ENCODE assay signal across 19 cellular contexts in genomic region chr4:100649478-100649877, GRCh38.
A peak's percentile ranks its signal among the peaks of the same experiment; 100 is the strongest.
DNase-seq lines count a peak whose midpoint lies in the region; ATAC-seq, FAIRE-seq and TF ChIP-seq lines count a peak whose summit lies in the region.
"Had no signal": no experiment of that assay in that cellular context is flagged by ENCODE, and none has a peak within 500 bp of the region (broad histone marks: within the 10 kb centered on the region; RNA-seq: fewer than 3 reads in every experiment).

No MANE protein-coding gene starts in this region.

- no peak overlapping the region for H3K4me3 Mint-ChIP-seq in astrocyte (ENCODE audit: unreplicated experiment)
- H3K4me3 Mint-ChIP-seq: CD8-positive, alpha-beta memory T cell; HFFc6 had no signal

- H3K9ac ChIP-seq in astrocyte (ENCODE audit: low read length) (no peak overlapping the region), mesenchymal stem cell (ENCODE audit: low read length) (peak overlapping the region; percentile 9)
- H3K9ac ChIP-seq: BLaER1 treated with 17β-estradiol and CSF1 and Interleukin-3, amounts not matched to agents 10 nM and 100 nM had no signal

- H4K8ac ChIP-seq in mesenchymal stem cell (ENCODE audit: low read length): no peak overlapping the region

- no peak overlapping the region for H2BK5ac ChIP-seq in mesenchymal stem cell (ENCODE audit: low read depth, low read length, poor library complexity, severe bottlenecking)

- POLR2A ChIA-PET in A673 (lab: Charles Lee; ENCODE audit: low non-redundant PET): no interaction called here

- no peak overlapping the region for H3K4me3 ChIP-seq in A673 (ENCODE audit: low read depth, low read length, poor library complexity, severe bottlenecking)
- no peak overlapping the region for H3K4me3 ChIP-seq in astrocyte (ENCODE audit: insufficient read depth, low read depth, low read length)
- H3K4me3 ChIP-seq in mesenchymal stem cell (ENCODE audit: insufficient read depth in 1 of 2, low read depth in 1 of 2, low read length in 2 of 2): no peak overlapping the region
- H3K4me3 ChIP-seq: BLaER1 treated with 17β-estradiol and CSF1 and Interleukin-3, amounts not matched to agents 10 nM and 100 nM had no signal

- no peak overlapping the region for H3K4ac ChIP-seq in mesenchymal stem cell (ENCODE audit: low read depth in 1 of 2, low read length in 2 of 2)

- H3K27ac ChIP-seq in A673 (ENCODE audit: low read depth, low read length, poor library complexity, severe bottlenecking) (peak overlapping the region; percentile 6), astrocyte (ENCODE audit: low read depth, low read length) (no peak overlapping the region), mesenchymal stem cell (ENCODE audit: low read length, poor library complexity, severe bottlenecking) (no peak overlapping the region)
- H3K27ac ChIP-seq: BLaER1 treated with 17β-estradiol and CSF1 and Interleukin-3, amounts not matched to agents 10 nM and 100 nM had no signal

- WGBS in mesenchymal stem cell: no CpG with 5 or more reads among the region's 2 CpGs

- FAIRE-seq in astrocyte (lab: Jason Lieb, UNC): no peak
- FAIRE-seq: GM12891, GM18507, HepG2 had no signal

- TF ChIP-seq CTCF in A673 (conservative IDR thresholded peaks at IDR 0.05; ENCODE audit: low read depth, low read length) (no peak), astrocyte (IDR thresholded peaks at IDR 0.05; ENCODE audit: insufficient read depth, low read depth, low read length) (no peak)

- no peaks in the 10 kb centered on the region for H3K9me3 Mint-ChIP-seq in astrocyte (ENCODE audit: unreplicated experiment)
- H3K9me3 Mint-ChIP-seq: CD8-positive, alpha-beta memory T cell; HFFc6 had no signal

- intact Hi-C loops in A673 (cut with micrococcal nuclease; ENCODE audit: unreplicated experiment): loop anchor here (2.0 to 5.0 kb wide), 2 partner anchors 139 to 227 kb away; no protein-coding TSS in a partner anchor

- H3K36me3 ChIP-seq in A673 (ENCODE audit: insufficient read depth, low read length, poor library complexity, severe bottlenecking): no peaks in the 10 kb centered on the region
- H3K36me3 ChIP-seq in astrocyte (ENCODE audit: insufficient read depth, low read length): no peaks in the 10 kb centered on the region
- no peaks in the 10 kb centered on the region for H3K36me3 ChIP-seq in mesenchymal stem cell (ENCODE audit: control insufficient read depth in 1 of 2, insufficient read depth in 2 of 2, low read depth in 1 of 2, low read length in 2 of 2)
- H3K36me3 ChIP-seq: BLaER1 treated with 17β-estradiol and CSF1 and Interleukin-3, amounts not matched to agents 10 nM and 100 nM had no signal

- H2BK120ac ChIP-seq in mesenchymal stem cell (ENCODE audit: low read depth, low read length): no peak overlapping the region

- H3K9me3 ChIP-seq in A673 (ENCODE audit: low read depth, low read length, poor library complexity, severe bottlenecking) (no peaks in the 10 kb centered on the region), astrocyte (ENCODE audit: insufficient read depth, low read depth, low read length) (no peaks in the 10 kb centered on the region), mesenchymal stem cell (ENCODE audit: control insufficient read depth, low read length) (no peaks in the 10 kb centered on the region)
- H3K9me3 ChIP-seq: BLaER1 treated with 17β-estradiol and CSF1 and Interleukin-3, amounts not matched to agents 10 nM and 100 nM had no signal

- H3K4me2 ChIP-seq in astrocyte (ENCODE audit: low read length) (peak overlapping the region; percentile 19), mesenchymal stem cell (ENCODE audit: low read length, poor library complexity, severe bottlenecking) (no peak overlapping the region)
- H3K4me2 ChIP-seq: BLaER1 treated with 17β-estradiol and CSF1 and Interleukin-3, amounts not matched to agents 10 nM and 100 nM had no signal

- no peaks in the 10 kb centered on the region for H4K20me1 ChIP-seq in astrocyte (ENCODE audit: insufficient read depth, low read length)
- H4K20me1 ChIP-seq: BLaER1 treated with 17β-estradiol and CSF1 and Interleukin-3, amounts not matched to agents 10 nM and 100 nM had no signal

- no peaks in the 10 kb centered on the region for H3K27me3 ChIP-seq in A673 (replicated peaks; ENCODE audit: insufficient read depth, low read depth, low read length, poor library complexity)
- H3K27me3 ChIP-seq in astrocyte (ENCODE audit: insufficient read depth, low read length): no peaks in the 10 kb centered on the region
- no peaks in the 10 kb centered on the region for H3K27me3 ChIP-seq in mesenchymal stem cell (ENCODE audit: control insufficient read depth in 1 of 2, insufficient read depth in 1 of 2, low read length in 2 of 2)
- H3K27me3 ChIP-seq: BLaER1 treated with 17β-estradiol and CSF1 and Interleukin-3, amounts not matched to agents 10 nM and 100 nM had no signal

- H3K23ac ChIP-seq in mesenchymal stem cell (ENCODE audit: low read length in 2 of 2): no peak overlapping the region

- H3K4me1 ChIP-seq in A673 (ENCODE audit: insufficient read depth, low read length, poor library complexity, severe bottlenecking) (peaks cover 34% of the 10 kb centered on the region), astrocyte (ENCODE audit: insufficient read depth, low read length) (no peaks in the 10 kb centered on the region), mesenchymal stem cell (ENCODE audit: control insufficient read depth, insufficient read depth, low read depth, low read length) (no peaks in the 10 kb centered on the region)

- CTCF ChIA-PET in A673 (lab: Charles Lee): no interaction called here

- no peaks in the 10 kb centered on the region for H3K27me3 Mint-ChIP-seq in astrocyte (ENCODE audit: low read depth, unreplicated experiment)

- H2BK15ac ChIP-seq in mesenchymal stem cell (ENCODE audit: low read depth, poor library complexity, severe bottlenecking): no peak overlapping the region

- H3K27ac Mint-ChIP-seq in astrocyte (ENCODE audit: unreplicated experiment): no peak overlapping the region
- H3K27ac Mint-ChIP-seq: CD8-positive, alpha-beta memory T cell; HFFc6 had no signal

- peaks cover 1% of the 10 kb centered on the region for H3K4me1 Mint-ChIP-seq in astrocyte (ENCODE audit: low read depth, unreplicated experiment)
- H3K4me1 Mint-ChIP-seq: CD8-positive, alpha-beta memory T cell had no signal

- no peaks in the 10 kb centered on the region for H3K79me2 ChIP-seq in astrocyte (ENCODE audit: insufficient read depth, low read length)

- no peak overlapping the region for H3K14ac ChIP-seq in mesenchymal stem cell (ENCODE audit: low read length in 2 of 2)

- no TSS peak for BruUV-seq in A673 (replicated peaks; lab: Mats Ljungman, UMichigan)

- H3K36me3 Mint-ChIP-seq in astrocyte (ENCODE audit: low read depth, unreplicated experiment): no peaks in the 10 kb centered on the region
- H3K36me3 Mint-ChIP-seq: CD8-positive, alpha-beta memory T cell had no signal

- no peak overlapping the region for H2AK5ac ChIP-seq in mesenchymal stem cell (ENCODE audit: low read length, severe bottlenecking)

- H3K79me1 ChIP-seq in mesenchymal stem cell (replicated peaks; ENCODE audit: low read length, poor library complexity, severe bottlenecking): no peaks in the 10 kb centered on the region

- H4K91ac ChIP-seq in mesenchymal stem cell (ENCODE audit: low read length): no peak overlapping the region

- H3K18ac ChIP-seq in mesenchymal stem cell (ENCODE audit: low read depth in 1 of 2, low read length in 2 of 2): no peak overlapping the region

- H2BK12ac ChIP-seq in mesenchymal stem cell (ENCODE audit: low read length in 2 of 2): no peak overlapping the region

- peak; percentile 97 for DNase-seq in A673 (ENCODE audit: low spot score)
- peak; percentile 15 for DNase-seq in EH (ENCODE audit: low read depth)
- peak; percentile 8 for DNase-seq in astrocyte (ENCODE audit: low read depth)
- DNase-seq in mesenchymal stem cell: peak; percentile 15
- DNase-seq: CD8-positive, alpha-beta memory T cell; DND-41; GF-D8; HFFc6; KG1; NCI-H1417 treated with DMSO at 0.1 percent for 48 hours; NCI-H1930; NCI-H748 treated with DMSO at 0.1 percent for 48 hours had no signal

- H2AFZ ChIP-seq in astrocyte (ENCODE audit: low read depth, low read length) (no peak overlapping the region), mesenchymal stem cell (ENCODE audit: low read depth, low read length) (no peak overlapping the region)

- ATAC-seq in GM18517 (IDR thresholded peaks at IDR 0.05; ENCODE audit: unreplicated experiment) (no peak), HG03159 (IDR thresholded peaks at IDR 0.05; ENCODE audit: unreplicated experiment) (no peak), HG02588 (IDR thresholded peaks at IDR 0.05; ENCODE audit: unreplicated experiment) (no peak)
- ATAC-seq: HepG2 had no signal

Comparison
In these comparisons a context has a peak if more than half of its experiments do, and no peak if none do; other contexts are left out.
1. DNase-seq: peak in every context shown above with its lines; median percentile 97 in A673; 15 in EH; 15 in mesenchymal stem cell; 8 in astrocyte.